32 cellular contexts compared by ENCODE assay signal in the genomic region with DNA sequence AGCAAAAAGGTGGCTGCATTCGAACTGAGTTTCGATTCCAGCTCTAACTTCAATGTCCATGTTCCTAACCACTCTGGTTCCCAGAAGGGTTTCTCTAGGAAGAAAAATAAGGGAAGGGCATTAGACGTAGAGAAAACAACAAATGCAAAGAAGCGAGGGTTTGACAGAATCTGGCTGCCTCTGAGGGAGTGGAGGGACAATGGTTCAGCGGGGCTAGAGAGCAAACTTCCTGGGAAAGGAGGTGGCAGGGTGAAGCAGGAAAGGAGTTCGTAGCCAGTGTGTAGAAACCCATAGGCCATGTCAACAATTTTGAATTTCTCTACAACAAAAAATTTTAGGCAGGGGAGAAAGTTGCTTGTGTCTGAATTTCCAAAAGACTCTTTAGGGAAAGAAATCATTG.
"Had no signal": no experiment of that assay in that cellular context is flagged by ENCODE, and none has a peak within 500 bp of the region (broad histone marks: within the 10 kb centered on the region; RNA-seq: fewer than 3 reads in every experiment).

No MANE protein-coding gene starts in this region.

- H3K9me3 Mint-ChIP-seq: activated naive CD4-positive, alpha-beta T cell treated with anti-CD3 and anti-CD28 coated beads, Interleukin-2, amount 50 U/mL, for 72 hours; activated T-cell treated with anti-CD3 and anti-CD28 coated beads, Interleukin-2, amount 50 U/mL, for 4 hours; activated T-helper 2 cell treated with anti-CD3 and anti-CD28 coated beads, Interferon-gamma antibody, Interleukin-2, Interleukin-4, amounts not matched to agents 10 μg/mL and 5 μg/mL and 100 μg/mL, durations not matched to agents 14 hours and 24 hours and 36 hours; brain; nephron; stimulated activated memory B cell treated with anti-CD40 and anti-IgM and Interleukin-4, amounts not matched to agents 10 μg/mL and 1 μg/mL and 100 μg/mL, for 72 hours had no signal

- H3K9me3 ChIP-seq: adrenal gland, colonic mucosa, gastrocnemius medialis, pancreas, prostate gland, stomach, thyroid gland, upper lobe of left lung had no signal

- H3K27me3 ChIP-seq: adrenal gland, cardiac muscle cell, colonic mucosa, dorsolateral prefrontal cortex, gastrocnemius medialis, pancreas, stomach, thyroid gland, upper lobe of left lung had no signal

- H3K36me3 Mint-ChIP-seq: activated naive CD4-positive, alpha-beta T cell treated with anti-CD3 and anti-CD28 coated beads, Interleukin-2, amount 50 U/mL, for 72 hours; brain; stimulated activated memory B cell treated with anti-CD40 and anti-IgM and Interleukin-4, amounts not matched to agents 10 μg/mL and 1 μg/mL and 100 μg/mL, for 72 hours had no signal

- H3K4me3 Mint-ChIP-seq: activated T-cell treated with anti-CD3 and anti-CD28 coated beads, Interleukin-2, amount 50 U/mL, for 4 hours; brain; nephron; stimulated activated memory B cell treated with anti-CD40 and anti-IgM and Interleukin-4, amounts not matched to agents 10 μg/mL and 1 μg/mL and 100 μg/mL, for 72 hours had no signal

- H3K4me1 Mint-ChIP-seq: brain, nephron had no signal

- DNase-seq: activated CD4-positive, alpha-beta T cell treated with anti-CD3 and anti-CD28 coated beads for 4 hours; activated CD4-positive, alpha-beta T cell treated with anti-CD3 and anti-CD28 coated beads, Interleukin-2, amount 50 U/mL, for 4 hours; activated naive CD4-positive, alpha-beta T cell; activated T-cell treated with anti-CD3 and anti-CD28 coated beads, Interleukin-2, amount 50 U/mL, for 4 hours; adrenal gland; aorta; cerebellar nuclear complex; colonic mucosa; dorsolateral prefrontal cortex; effector memory CD4-positive, alpha-beta T cell; erythroblast; gastrocnemius medialis; glutamatergic neuron; left ventricle myocardium superior; nucleus accumbens; pancreas; retina; stimulated activated CD4-positive, alpha-beta T cell treated with anti-CD3 and anti-CD28 coated beads, Interleukin-1b, Interleukin-23, amount 100 ng/mL, for 48 hours; stimulated activated CD4-positive, alpha-beta T cell treated with anti-CD3 and anti-CD28 coated beads, Interleukin-4, amount 100 ng/mL, for 4 hours; stimulated activated CD8-positive, alpha-beta memory T cell treated with anti-CD3 and anti-CD28 coated beads, Interleukin-4, amount 100 ng/mL, for 48 hours; stomach; thyroid gland; upper lobe of left lung had no signal

- H3K4me2 ChIP-seq: smooth muscle cell had no signal

- H3K27ac ChIP-seq: adrenal gland, cardiac muscle cell, colonic mucosa, dorsolateral prefrontal cortex, gastrocnemius medialis, pancreas, prostate gland, stomach, thyroid gland, upper lobe of left lung had no signal

- FAIRE-seq: islet of Langerhans had no signal

- H3K4me3 ChIP-seq: adrenal gland, cardiac muscle cell, colonic mucosa, dorsolateral prefrontal cortex, gastrocnemius medialis, pancreas, prostate gland, smooth muscle cell, stomach, thyroid gland, upper lobe of left lung had no signal

- H3K4me1 ChIP-seq: adrenal gland, colonic mucosa, gastrocnemius medialis, pancreas, prostate gland had no signal

- H3K27ac Mint-ChIP-seq: activated naive CD4-positive, alpha-beta T cell treated with anti-CD3 and anti-CD28 coated beads, Interleukin-2, amount 50 U/mL, for 72 hours; activated T-helper 2 cell treated with anti-CD3 and anti-CD28 coated beads, Interferon-gamma antibody, Interleukin-2, Interleukin-4, amounts not matched to agents 10 μg/mL and 5 μg/mL and 100 μg/mL, durations not matched to agents 14 hours and 24 hours and 36 hours; brain; nephron; stimulated activated memory B cell treated with anti-CD40 and anti-IgM and Interleukin-4, amounts not matched to agents 10 μg/mL and 1 μg/mL and 100 μg/mL, for 72 hours had no signal

- H3K36me3 ChIP-seq: adrenal gland, cardiac muscle cell, colonic mucosa, gastrocnemius medialis, pancreas, prostate gland, stomach, thyroid gland, upper lobe of left lung had no signal

- ATAC-seq: activated naive CD4-positive, alpha-beta T cell treated with anti-CD3 and anti-CD28 coated beads, Interleukin-2, amount 50 U/mL, for 72 hours; activated T-cell treated with anti-CD3 and anti-CD28 coated beads, Interleukin-2, amount 50 U/mL, for 4 hours; gastrocnemius medialis; left ventricle myocardium superior; pancreas; stimulated activated memory B cell treated with anti-CD40 and anti-IgM and Interleukin-4, amounts not matched to agents 10 μg/mL and 1 μg/mL and 100 μg/mL, for 72 hours had no signal
